ENCODE assay signal across 19 cellular contexts in the genomic region with DNA sequence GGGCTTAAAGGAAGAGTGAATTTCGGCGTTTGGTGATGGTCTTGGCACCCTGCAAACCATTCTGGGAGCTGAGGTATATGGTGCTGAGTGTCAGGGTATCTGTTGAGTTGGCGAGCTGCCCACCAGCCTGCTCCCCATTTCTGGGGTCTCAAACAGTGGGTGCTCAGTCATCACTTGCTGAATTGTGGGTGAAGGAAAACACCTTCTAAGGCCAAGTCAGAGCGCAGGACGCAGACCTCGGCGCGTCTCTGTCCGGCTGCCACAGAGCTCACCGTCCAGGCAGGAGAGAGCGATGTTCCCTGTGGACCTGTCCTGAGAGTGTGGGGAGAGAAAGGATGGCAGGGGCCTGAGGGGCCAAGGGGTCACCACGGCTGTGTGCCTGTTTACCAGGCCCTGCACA.
DNase-seq lines count a peak whose midpoint lies in the region; ATAC-seq, FAIRE-seq and TF ChIP-seq lines count a peak whose summit lies in the region.
"Had no signal": no experiment of that assay in that cellular context is flagged by ENCODE, and none has a peak within 500 bp of the region (broad histone marks: within the 10 kb centered on the region; RNA-seq: fewer than 3 reads in every experiment).

No MANE protein-coding gene starts in this region.

- no peaks in the 10 kb centered on the region for H3K36me3 Mint-ChIP-seq in neural progenitor cell
- H3K36me3 Mint-ChIP-seq: CD4-positive, CD25-positive, alpha-beta regulatory T cell; CD8-positive, alpha-beta T cell had no signal

- peak overlapping the region; percentile 42 for H3K27ac Mint-ChIP-seq in neural progenitor cell
- H3K27ac Mint-ChIP-seq: CD4-positive, CD25-positive, alpha-beta regulatory T cell; CD8-positive, alpha-beta T cell; HFFc6 had no signal

- in situ Hi-C loops in IMR-90 (cut with MboI; ENCODE audit: low sequenced_read_pairs): no loop called here
- in situ Hi-C loops in brain microvascular endothelial cell (cut with HindIII; ENCODE audit: low pct_ligation_motif_present, low sequenced_read_pairs): no loop called here

- no peak overlapping the region for H4K8ac ChIP-seq in IMR-90 (ENCODE audit: low read depth in 2 of 2, low read length in 2 of 2)

- H2AK9ac ChIP-seq in IMR-90 (replicated peaks; ENCODE audit: low read depth, low read length, poor library complexity): no peak overlapping the region

- no peak overlapping the region for H3K4ac ChIP-seq in IMR-90 (ENCODE audit: low read depth, low read length)

- H3K4me1 Mint-ChIP-seq in neural progenitor cell: peaks cover 70% of the 10 kb centered on the region
- H3K4me1 Mint-ChIP-seq: CD4-positive, CD25-positive, alpha-beta regulatory T cell had no signal

- H2BK15ac ChIP-seq in IMR-90 (ENCODE audit: low read depth, low read length): no peak overlapping the region

- no peaks in the 10 kb centered on the region for H4K20me1 ChIP-seq in BLaER1
- H4K20me1 ChIP-seq in IMR-90 (ENCODE audit: insufficient read depth, low read length): no peaks in the 10 kb centered on the region
- H4K20me1 ChIP-seq in neural progenitor cell (ENCODE audit: low read depth): no peaks in the 10 kb centered on the region

- intact Hi-C loops in IMR-90 (cut with micrococcal nuclease) (no loop called here), kidney (cut with DNase I) (no loop called here)

- H3K9me3 ChIP-seq in BLaER1 (no peaks in the 10 kb centered on the region), IMR-90 (ENCODE audit: control insufficient read depth, insufficient read depth, low read length) (no peaks in the 10 kb centered on the region), kidney (ENCODE audit: control insufficient read depth in 1 of 2, low read length in 2 of 2) (no peaks in the 10 kb centered on the region), neural progenitor cell (ENCODE audit: low read depth) (no peaks in the 10 kb centered on the region)
- H3K9me3 ChIP-seq: Caco-2, HAP-1 had no signal

- TF ChIP-seq RAD21 in IMR-90 (IDR thresholded peaks at IDR 0.05; ENCODE audit: low read length): no peak

- H3K4me1 ChIP-seq in BLaER1: peaks cover 46% of the 10 kb centered on the region
- no peaks in the 10 kb centered on the region for H3K4me1 ChIP-seq in IMR-90 (ENCODE audit: control insufficient read depth, insufficient read depth, low read length)
- H3K4me1 ChIP-seq in kidney (ENCODE audit: control insufficient read depth in 1 of 2, insufficient read depth in 1 of 2, low read depth in 1 of 2, low read length in 2 of 2): no peaks in the 10 kb centered on the region
- peaks cover 57% of the 10 kb centered on the region for H3K4me1 ChIP-seq in neural progenitor cell
- H3K4me1 ChIP-seq: Caco-2, HAP-1 had no signal

- no peak overlapping the region for H3K56ac ChIP-seq in IMR-90 (ENCODE audit: extremely low read depth, insufficient read depth, low read length)

- H3K23ac ChIP-seq in IMR-90 (ENCODE audit: low read depth, low read length): no peak overlapping the region

- TF ChIP-seq CTCF in IMR-90 (conservative IDR thresholded peaks at IDR 0.05; ENCODE audit: low read depth, low read length) (no peak), kidney (IDR thresholded peaks at IDR 0.05; ENCODE audit: borderline replicate concordance, extremely low read depth, insufficient read depth) (no peak), neural progenitor cell (IDR thresholded peaks at IDR 0.05) (no peak), brain microvascular endothelial cell (IDR thresholded peaks at IDR 0.05; ENCODE audit: low read depth, low read length, missing control alignments) (no peak)

- no peak overlapping the region for H4K91ac ChIP-seq in IMR-90 (ENCODE audit: insufficient read depth, low read depth, low read length)

- H2AK5ac ChIP-seq in IMR-90 (ENCODE audit: low read depth, low read length): no peak overlapping the region

- peaks cover 22% of the 10 kb centered on the region for H3F3A ChIP-seq in neural progenitor cell (ENCODE audit: low read depth)

- TF ChIP-seq POLR2A in IMR-90 (IDR thresholded peaks at IDR 0.05; ENCODE audit: low read depth, low read length): no peak

- H3K36me3 ChIP-seq in BLaER1: no peaks in the 10 kb centered on the region
- H3K36me3 ChIP-seq in IMR-90 (ENCODE audit: control insufficient read depth, insufficient read depth, low read length): no peaks in the 10 kb centered on the region
- H3K36me3 ChIP-seq in kidney (ENCODE audit: control insufficient read depth in 1 of 2, insufficient read depth in 2 of 2, low read length in 2 of 2): no peaks in the 10 kb centered on the region
- H3K36me3 ChIP-seq in neural progenitor cell: no peaks in the 10 kb centered on the region
- no peaks in the 10 kb centered on the region for H3K36me3 ChIP-seq in brain microvascular endothelial cell (replicated peaks)
- H3K36me3 ChIP-seq: HAP-1 had no signal

- ATAC-seq in IMR-90 (ENCODE audit: low read depth): no peak
- no peak for ATAC-seq in GM21576 (IDR thresholded peaks at IDR 0.05; ENCODE audit: unreplicated experiment)
- ATAC-seq: CD8-positive, alpha-beta T cell had no signal

- H3K4me3 Mint-ChIP-seq in neural progenitor cell: no peak overlapping the region
- H3K4me3 Mint-ChIP-seq: CD4-positive, CD25-positive, alpha-beta regulatory T cell; CD8-positive, alpha-beta T cell; HFFc6 had no signal

- peaks cover 4% of the 10 kb centered on the region; the same call in 1 of the 2 replicates for H3K9me1 ChIP-seq in IMR-90 (ENCODE audit: insufficient read depth, low read length)

- no peaks in the 10 kb centered on the region for H3K27me3 ChIP-seq in BLaER1
- H3K27me3 ChIP-seq in IMR-90 (ENCODE audit: control insufficient read depth, insufficient read depth, low read length): peaks cover 76% of the 10 kb centered on the region
- H3K27me3 ChIP-seq in neural progenitor cell: no peaks in the 10 kb centered on the region
- peaks cover 29% of the 10 kb centered on the region for H3K27me3 ChIP-seq in brain microvascular endothelial cell (replicated peaks)

- H2BK120ac ChIP-seq in IMR-90 (ENCODE audit: low read depth, low read length): no peak overlapping the region

- H4K5ac ChIP-seq in IMR-90 (ENCODE audit: low read depth, low read length): no peak overlapping the region

- DNase-seq in IMR-90: no peak
- DNase-seq in kidney: peak; percentile 33
- no peak for DNase-seq in neural progenitor cell (ENCODE audit: low spot score)
- no peak for DNase-seq in NCI-H146 treated with DMSO at 0.1 percent for 48 hours (lab: John Stamatoyannopoulos, UW; ENCODE audit: unreplicated experiment)
- no peak for DNase-seq in brain microvascular endothelial cell
- DNase-seq: Caco-2; CD4-positive, CD25-positive, alpha-beta regulatory T cell; CD8-positive, alpha-beta T cell; DMS153; DND-41; GOT3; HFFc6 had no signal

- dilution Hi-C loops in IMR-90 (cut with HindIII; ENCODE audit: low sequenced_read_pairs, unreplicated experiment): no loop called here

- H2BK5ac ChIP-seq in IMR-90 (ENCODE audit: low read depth, low read length, poor library complexity, severe bottlenecking): no peak overlapping the region

- H2AFZ ChIP-seq in IMR-90 (replicated peaks; ENCODE audit: low read length, poor library complexity) (peak overlapping the region; percentile 33), neural progenitor cell (replicated peaks) (no peak overlapping the region)

- no peak overlapping the region for H3K18ac ChIP-seq in IMR-90 (ENCODE audit: low read depth, low read length)

- no peaks in the 10 kb centered on the region for H3K9me3 Mint-ChIP-seq in neural progenitor cell
- H3K9me3 Mint-ChIP-seq: CD8-positive, alpha-beta T cell; HFFc6 had no signal

- H3K79me2 ChIP-seq in neural progenitor cell (ENCODE audit: low read depth): no peaks in the 10 kb centered on the region

- H3K27me3 Mint-ChIP-seq in neural progenitor cell (ENCODE audit: insufficient read depth, low read depth): peaks cover 10% of the 10 kb centered on the region

- no peak for FAIRE-seq in kidney (lab: Jason Lieb, UNC)
- FAIRE-seq: G401.6, GM19239, H54 had no signal

- CTCF ChIA-PET in IMR-90 (lab: Yijun Ruan, JAX): no interaction called here

- no TSS peak for BruUV-seq in IMR-90 (replicated peaks; lab: Mats Ljungman, UMichigan)

- H3K4me3 ChIP-seq in BLaER1 (no peak overlapping the region), IMR-90 (ENCODE audit: insufficient read depth, low read depth, low read length) (no peak overlapping the region), kidney (ENCODE audit: low read length in 2 of 2) (no peak overlapping the region), neural progenitor cell (no peak overlapping the region), brain microvascular endothelial cell (ENCODE audit: low read depth, low read length) (no peak overlapping the region)
- H3K4me3 ChIP-seq: HAP-1 had no signal

- no peak overlapping the region for H3K9ac ChIP-seq in BLaER1
- no peak overlapping the region for H3K9ac ChIP-seq in IMR-90 (ENCODE audit: low read depth, low read length)
- H3K9ac ChIP-seq in kidney (ENCODE audit: low read length in 2 of 2): no peak overlapping the region
- no peak overlapping the region for H3K9ac ChIP-seq in neural progenitor cell

- H3K79me1 ChIP-seq in IMR-90 (ENCODE audit: low read depth in 1 of 2, low read length in 2 of 2): no peaks in the 10 kb centered on the region

- H2BK20ac ChIP-seq in IMR-90 (ENCODE audit: low read depth, low read length): no peak overlapping the region

- H3K4me2 ChIP-seq in BLaER1 (peak overlapping the region; percentile 26; the same call in 1 of the 2 replicates), IMR-90 (ENCODE audit: low read depth, low read length) (no peak overlapping the region), neural progenitor cell (no peak overlapping the region)

- POLR2A ChIA-PET in IMR-90 (lab: Charles Lee; ENCODE audit: unreplicated experiment): no interaction called here

- H3K27ac ChIP-seq in BLaER1 (no peak overlapping the region), IMR-90 (ENCODE audit: insufficient read depth, low read length) (no peak overlapping the region), kidney (ENCODE audit: low read depth in 2 of 2, low read length in 2 of 2) (no peak overlapping the region), neural progenitor cell (no peak overlapping the region), brain microvascular endothelial cell (no peak overlapping the region)
- H3K27ac ChIP-seq: C4-2B had no signal

- 50% methylated on average over 2 of the region's 12 CpGs; no CpG with 5 or more reads in 1 of the 2 experiments for WGBS in IMR-90 (ENCODE audit: extremely low coverage in 2 of 2, insufficient read length in 1 of 2), 2 experiments

- H3K14ac ChIP-seq in IMR-90 (replicated peaks; ENCODE audit: low read depth, low read length): no peak overlapping the region

TF ChIP-seq in IMR-90, 13 proteins besides CTCF, POLR2A, EP300 and RAD21:
- TF ChIP-seq, protein P1, sequence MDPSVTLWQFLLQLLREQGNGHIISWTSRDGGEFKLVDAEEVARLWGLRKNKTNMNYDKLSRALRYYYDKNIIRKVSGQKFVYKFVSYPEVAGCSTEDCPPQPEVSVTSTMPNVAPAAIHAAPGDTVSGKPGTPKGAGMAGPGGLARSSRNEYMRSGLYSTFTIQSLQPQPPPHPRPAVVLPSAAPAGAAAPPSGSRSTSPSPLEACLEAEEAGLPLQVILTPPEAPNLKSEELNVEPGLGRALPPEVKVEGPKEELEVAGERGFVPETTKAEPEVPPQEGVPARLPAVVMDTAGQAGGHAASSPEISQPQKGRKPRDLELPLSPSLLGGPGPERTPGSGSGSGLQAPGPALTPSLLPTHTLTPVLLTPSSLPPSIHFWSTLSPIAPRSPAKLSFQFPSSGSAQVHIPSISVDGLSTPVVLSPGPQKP (IDR thresholded peaks at IDR 0.05; ENCODE audit: borderline replicate concordance, low read depth, low read length): no peak
- TF ChIP-seq CHD1 (IDR thresholded peaks at IDR 0.05; ENCODE audit: low read depth, low read length): no peak
